Comparison of ENCODE assay signal across 23 cellular contexts in genomic region chr7:43006008-43006407, GRCh38.
DNase-seq lines count a peak whose midpoint lies in the region; ATAC-seq, FAIRE-seq and TF ChIP-seq lines count a peak whose summit lies in the region.
"Had no signal": no experiment of that assay in that cellular context is flagged by ENCODE, and none has a peak within 500 bp of the region (broad histone marks: within the 10 kb centered on the region; RNA-seq: fewer than 3 reads in every experiment).

No MANE protein-coding gene starts in this region.

- H3K36me3 ChIP-seq in GM23338 (ENCODE audit: insufficient read depth) (no peaks in the 10 kb centered on the region), Loucy (ENCODE audit: insufficient read depth, low read length) (no peaks in the 10 kb centered on the region), H1 (ENCODE audit: control insufficient read depth in 2 of 4, insufficient read depth in 4 of 4, low read length in 3 of 4) (no peaks in the 10 kb centered on the region)
- no peaks in the 10 kb centered on the region for H3K36me3 ChIP-seq in CD8-positive, alpha-beta memory T cell (ENCODE audit: insufficient read depth, low read length)
- H3K36me3 ChIP-seq: BLaER1 treated with 17β-estradiol and CSF1 and Interleukin-3, amounts not matched to agents 10 nM and 100 nM had no signal

- no peak overlapping the region for H2BK20ac ChIP-seq in H1 (ENCODE audit: low read length)

- H2BK5ac ChIP-seq in H1 (ENCODE audit: low read depth, low read length), result 0 out of 2 replicates have a peak overlapping the region, but pooled peaks have one; percentile 20

- no peak overlapping the region for H4K91ac ChIP-seq in H1 (replicated peaks; ENCODE audit: insufficient read length, low read length)

- H3K4me3 Mint-ChIP-seq in GM23338, result no peak overlapping the region
- no peak overlapping the region for H3K4me3 Mint-ChIP-seq in neural crest cell
- H3K4me3 Mint-ChIP-seq in CD8-positive, alpha-beta memory T cell, result no peak overlapping the region
- no peak overlapping the region for H3K4me3 Mint-ChIP-seq in activated CD4-positive, alpha-beta T cell treated with anti-CD3 and anti-CD28 coated beads for 36 hours
- H3K4me3 Mint-ChIP-seq: B cell; CD4-positive, alpha-beta T cell; CD8-positive, alpha-beta T cell had no signal

- peaks cover 12% of the 10 kb centered on the region for H3K4me1 ChIP-seq in GM23338 (ENCODE audit: insufficient read depth)
- H3K4me1 ChIP-seq in Loucy (ENCODE audit: insufficient read depth, low read length, poor library complexity, severe bottlenecking), result no peaks in the 10 kb centered on the region
- H3K4me1 ChIP-seq in H1 (replicated peaks in 1 of 4; ENCODE audit: control insufficient read depth in 3 of 4, insufficient read depth in 4 of 4, low read length in 3 of 4), result peaks cover 2 to 5% (median 2%) of the 10 kb centered on the region in 4 experiments; a peak in 4 of 7 replicates
- no peaks in the 10 kb centered on the region for H3K4me1 ChIP-seq in CD8-positive, alpha-beta memory T cell (ENCODE audit: insufficient read depth, low read length)
- H3K4me1 ChIP-seq: A549, Caco-2 had no signal

- no peak for FAIRE-seq in H1 (lab: Jason Lieb, UNC)
- FAIRE-seq: A549, D721Med, G401.6, GM12891 had no signal

- no peak overlapping the region for H3K27ac Mint-ChIP-seq in GM23338
- H3K27ac Mint-ChIP-seq in neural crest cell (ENCODE audit: unreplicated experiment), result peak overlapping the region; percentile 69
- no peak overlapping the region for H3K27ac Mint-ChIP-seq in CD8-positive, alpha-beta memory T cell
- no peak overlapping the region for H3K27ac Mint-ChIP-seq in activated CD4-positive, alpha-beta T cell treated with anti-CD3 and anti-CD28 coated beads for 36 hours
- H3K27ac Mint-ChIP-seq: B cell; CD4-positive, alpha-beta T cell; CD8-positive, alpha-beta T cell had no signal

- H3K4me3 ChIP-seq in GM23338 (no peak overlapping the region), Loucy (ENCODE audit: low read length, poor library complexity, severe bottlenecking) (no peak overlapping the region), H1 (ENCODE audit: extremely low read depth in 1 of 4, insufficient read depth in 2 of 4, low read depth in 3 of 4, low read length in 4 of 4) (no peak overlapping the region)
- no peak overlapping the region for H3K4me3 ChIP-seq in CD8-positive, alpha-beta memory T cell (ENCODE audit: low read length)
- H3K4me3 ChIP-seq: A549; BLaER1 treated with 17β-estradiol and CSF1 and Interleukin-3, amounts not matched to agents 10 nM and 100 nM had no signal

- CTCF ChIA-PET in H1 (lab: Charles Lee; ENCODE audit: partially characterized antibody), result no interaction called here
- CTCF ChIA-PET in CD8-positive, alpha-beta memory T cell (lab: Charles Lee), result no interaction called here
- CTCF ChIA-PET in activated CD4-positive, alpha-beta T cell treated with anti-CD3 and anti-CD28 coated beads for 36 hours (lab: Charles Lee), result interaction anchor here (1.0 kb wide), 1 partner anchor 65 kb away, joined by 3 read pairs; no protein-coding TSS in a partner anchor

- ATAC-seq in GM23338 (no peak), HG03378 (IDR thresholded peaks at IDR 0.05; ENCODE audit: unreplicated experiment) (no peak)
- no peak for ATAC-seq in activated CD4-positive, alpha-beta T cell treated with anti-CD3 and anti-CD28 coated beads for 36 hours
- ATAC-seq: A549; CD8-positive, alpha-beta T cell had no signal

- no peak for TF ChIP-seq EP300 in H1 (IDR thresholded peaks at IDR 0.05; ENCODE audit: borderline replicate concordance in 1 of 2, low read depth in 2 of 2, low read length in 2 of 2)

- no peak overlapping the region for H2BK120ac ChIP-seq in H1 (replicated peaks; ENCODE audit: low read depth, low read length)

- intact Hi-C loops in activated CD4-positive, alpha-beta T cell treated with anti-CD3 and anti-CD28 coated beads for 36 hours (cut with DNase I, micrococcal nuclease), result no loop called here

- no peaks in the 10 kb centered on the region; the same call in 1 of the 2 replicates for H3K23me2 ChIP-seq in H1 (ENCODE audit: low read depth, low read length)

- no peak overlapping the region for H4K5ac ChIP-seq in H1 (ENCODE audit: insufficient read length, low read depth, low read length)

- H3K27me3 Mint-ChIP-seq in GM23338 (ENCODE audit: insufficient read depth, low read depth, poor library complexity) (peaks cover 3% of the 10 kb centered on the region), neural crest cell (ENCODE audit: low read depth) (no peaks in the 10 kb centered on the region)
- peaks cover 7 to 33% of the 10 kb centered on the region in 2 donors for H3K27me3 Mint-ChIP-seq in CD8-positive, alpha-beta memory T cell
- H3K27me3 Mint-ChIP-seq in activated CD4-positive, alpha-beta T cell treated with anti-CD3 and anti-CD28 coated beads for 36 hours, result peaks cover 23% of the 10 kb centered on the region

- H2AFZ ChIP-seq in GM23338 (peak overlapping the region; percentile 2; the same call in 1 of the 2 replicates), Loucy (ENCODE audit: low read length) (peak overlapping the region; percentile 12; the same call in 1 of the 2 replicates), H1 (ENCODE audit: low read length) (no peak overlapping the region)

- H3K79me2 ChIP-seq in GM23338 (replicated peaks; ENCODE audit: insufficient read depth) (no peaks in the 10 kb centered on the region), Loucy (ENCODE audit: insufficient read depth, low read length) (no peaks in the 10 kb centered on the region), H1 (ENCODE audit: control insufficient read depth in 1 of 2, insufficient read depth in 2 of 2, low read length in 2 of 2) (no peaks in the 10 kb centered on the region)

- no peaks in the 10 kb centered on the region for H3K79me1 ChIP-seq in H1 (ENCODE audit: low read depth, low read length)

- POLR2A ChIA-PET in H1 (lab: Charles Lee; ENCODE audit: partially characterized antibody), result no interaction called here
- POLR2A ChIA-PET in CD8-positive, alpha-beta memory T cell (lab: Charles Lee), result no interaction called here
- POLR2A ChIA-PET in activated CD4-positive, alpha-beta T cell treated with anti-CD3 and anti-CD28 coated beads for 36 hours (lab: Charles Lee), result no interaction called here

- H3K4me2 ChIP-seq in GM23338, result no peak overlapping the region
- no peak overlapping the region for H3K4me2 ChIP-seq in Loucy (ENCODE audit: low read depth, low read length, poor library complexity, severe bottlenecking)
- H3K4me2 ChIP-seq in H1 (ENCODE audit: insufficient read depth in 1 of 2, low read depth in 2 of 2, low read length in 2 of 2), result no peak overlapping the region
- H3K4me2 ChIP-seq: A549; BLaER1 treated with 17β-estradiol and CSF1 and Interleukin-3, amounts not matched to agents 10 nM and 100 nM had no signal

- no peaks in the 10 kb centered on the region for H3K9me3 Mint-ChIP-seq in GM23338
- H3K9me3 Mint-ChIP-seq in neural crest cell, result no peaks in the 10 kb centered on the region
- peaks cover 0 to 2% (median 0%) of the 10 kb centered on the region in 5 donors for H3K9me3 Mint-ChIP-seq in CD8-positive, alpha-beta memory T cell
- no peaks in the 10 kb centered on the region for H3K9me3 Mint-ChIP-seq in activated CD4-positive, alpha-beta T cell treated with anti-CD3 and anti-CD28 coated beads for 36 hours (ENCODE audit: low read depth)
- H3K9me3 Mint-ChIP-seq: CD4-positive, alpha-beta T cell; CD8-positive, alpha-beta T cell had no signal

- H3K4me1 Mint-ChIP-seq in GM23338, result peaks cover 7% of the 10 kb centered on the region
- peaks cover 8% of the 10 kb centered on the region for H3K4me1 Mint-ChIP-seq in neural crest cell
- H3K4me1 Mint-ChIP-seq in CD8-positive, alpha-beta memory T cell, result peaks cover 0 to 2% (median 0%) of the 10 kb centered on the region in 3 donors
- peaks cover 5% of the 10 kb centered on the region for H3K4me1 Mint-ChIP-seq in activated CD4-positive, alpha-beta T cell treated with anti-CD3 and anti-CD28 coated beads for 36 hours
- H3K4me1 Mint-ChIP-seq: B cell had no signal

- no peak overlapping the region for H3K18ac ChIP-seq in H1 (ENCODE audit: extremely low read depth, low read length)

- no peak overlapping the region for H3K4ac ChIP-seq in H1 (replicated peaks; ENCODE audit: insufficient read length, low read depth, low read length)

- H2BK12ac ChIP-seq in H1 (ENCODE audit: low read depth, low read length), result no peak overlapping the region

- H3K9me3 ChIP-seq in Loucy (ENCODE audit: insufficient read depth, low read depth, low read length) (no peaks in the 10 kb centered on the region), H1 (ENCODE audit: insufficient read depth in 2 of 2, low read depth in 1 of 2, low read length in 1 of 2) (no peaks in the 10 kb centered on the region)
- no peaks in the 10 kb centered on the region for H3K9me3 ChIP-seq in CD8-positive, alpha-beta memory T cell (ENCODE audit: low read length)
- H3K9me3 ChIP-seq: A549; BLaER1 treated with 17β-estradiol and CSF1 and Interleukin-3, amounts not matched to agents 10 nM and 100 nM; Caco-2 had no signal

- DNase-seq in GM23338 (ENCODE audit: low spot score), result no peak
- no peak for DNase-seq in H1 (ENCODE audit: low read depth in 1 of 2, low spot score in 2 of 2)
- no peak for DNase-seq in neural crest cell (ENCODE audit: low read depth, low spot score)
- DNase-seq in CD8-positive, alpha-beta memory T cell, result no peak
- no peak for DNase-seq in COLO668 (lab: John Stamatoyannopoulos, UW; ENCODE audit: unreplicated experiment)
- no peak for DNase-seq in activated CD4-positive, alpha-beta T cell treated with anti-CD3 and anti-CD28 coated beads for 36 hours
- DNase-seq: AML-193; Caco-2; Calu3; CD4-positive, alpha-beta T cell; CD8-positive, alpha-beta T cell; DMS79 treated with DMSO at 0.1 percent for 48 hours; GF-D8 had no signal

- H4K8ac ChIP-seq in H1 (ENCODE audit: extremely low read depth, insufficient read depth, low read length), result no peak overlapping the region

- no peak overlapping the region for H2AK5ac ChIP-seq in H1 (ENCODE audit: low read depth, low read length)

- H3K9ac ChIP-seq in Loucy (ENCODE audit: low read depth, low read length, poor library complexity, severe bottlenecking) (no peak overlapping the region), H1 (replicated peaks in 1 of 4; ENCODE audit: extremely low read depth in 1 of 4, low read depth in 3 of 4, low read length in 3 of 4) (no peak overlapping the region)
- H3K9ac ChIP-seq: BLaER1 treated with 17β-estradiol and CSF1 and Interleukin-3, amounts not matched to agents 10 nM and 100 nM had no signal

- H3K27me3 ChIP-seq in GM23338 (ENCODE audit: insufficient read depth), result no peaks in the 10 kb centered on the region
- H3K27me3 ChIP-seq in Loucy (ENCODE audit: insufficient read depth, low read length, poor library complexity, severe bottlenecking), result no peaks in the 10 kb centered on the region
- H3K27me3 ChIP-seq in H1 (replicated peaks in 1 of 4; ENCODE audit: control insufficient read depth in 3 of 4, extremely low read depth in 1 of 4, insufficient read depth in 3 of 4, low read length in 3 of 4), result no peaks in the 10 kb centered on the region
- no peaks in the 10 kb centered on the region for H3K27me3 ChIP-seq in CD8-positive, alpha-beta memory T cell (ENCODE audit: insufficient read depth, low read length, poor library complexity, severe bottlenecking)
- H3K27me3 ChIP-seq: BLaER1 treated with 17β-estradiol and CSF1 and Interleukin-3, amounts not matched to agents 10 nM and 100 nM had no signal

- H2BK15ac ChIP-seq in H1 (ENCODE audit: low read length), result no peak overlapping the region

- no peak overlapping the region for H3K14ac ChIP-seq in H1 (ENCODE audit: insufficient read length)

- H3F3A ChIP-seq in GM23338 (replicated peaks; ENCODE audit: low read depth) (no peaks in the 10 kb centered on the region), Loucy (ENCODE audit: low read depth) (no peaks in the 10 kb centered on the region)

- H4K20me1 ChIP-seq in GM23338 (replicated peaks; ENCODE audit: insufficient read depth) (no peaks in the 10 kb centered on the region), Loucy (ENCODE audit: insufficient read depth, low read length, poor library complexity, severe bottlenecking) (no peaks in the 10 kb centered on the region), H1 (replicated peaks in 1 of 2; ENCODE audit: control insufficient read depth in 1 of 2, insufficient read depth in 2 of 2, low read length in 2 of 2) (no peaks in the 10 kb centered on the region)
- H4K20me1 ChIP-seq: BLaER1 treated with 17β-estradiol and CSF1 and Interleukin-3, amounts not matched to agents 10 nM and 100 nM had no signal

- TF ChIP-seq CTCF in GM23338 (conservative IDR thresholded peaks at IDR 0.05; ENCODE audit: low read depth in 2 of 2), result no peak
- no peak for TF ChIP-seq CTCF in Loucy (conservative IDR thresholded peaks at IDR 0.05; ENCODE audit: low read length)
- no peak for TF ChIP-seq CTCF in H1 (IDR thresholded peaks at IDR 0.05; ENCODE audit: control extremely low read depth in 1 of 3, insufficient read depth in 1 of 3, low read depth in 1 of 3, low read length in 3 of 3)
- no peak for TF ChIP-seq CTCF in neural crest cell (conservative IDR thresholded peaks at IDR 0.05)

- 95% methylated on average over 2 of the region's 2 CpGs; no CpG with 5 or more reads in 1 of the 2 experiments for WGBS in H1 (ENCODE audit: extremely low coverage in 1 of 2, insufficient coverage in 1 of 2, insufficient read length in 1 of 2, insufficient replicate concordance in 2 of 2, low coverage in 1 of 2, low lambda C conversion rate in 2 of 2, missing lambda C conversion rate in 1 of 2), 2 experiments

- H3K23ac ChIP-seq in H1 (ENCODE audit: insufficient read length), result no peak overlapping the region

- H3K56ac ChIP-seq in H1 (replicated peaks; ENCODE audit: insufficient read length, low read depth, low read length), result no peak overlapping the region

- no peaks in the 10 kb centered on the region for H3K36me3 Mint-ChIP-seq in GM23338 (ENCODE audit: low read depth)
- no peaks in the 10 kb centered on the region for H3K36me3 Mint-ChIP-seq in neural crest cell (ENCODE audit: low read depth)
- no peaks in the 10 kb centered on the region for H3K36me3 Mint-ChIP-seq in CD8-positive, alpha-beta memory T cell
- no peaks in the 10 kb centered on the region for H3K36me3 Mint-ChIP-seq in activated CD4-positive, alpha-beta T cell treated with anti-CD3 and anti-CD28 coated beads for 36 hours (ENCODE audit: low read depth)
- H3K36me3 Mint-ChIP-seq: CD8-positive, alpha-beta T cell had no signal

- no peak for TF ChIP-seq POLR2A in H1 (IDR thresholded peaks at IDR 0.05; ENCODE audit: control extremely low read depth in 1 of 2, low read depth in 2 of 2, low read length in 2 of 2)

- no peak overlapping the region for H3K27ac ChIP-seq in GM23338 (ENCODE audit: low read depth)
- H3K27ac ChIP-seq in H1 (ENCODE audit: low read depth, low read length), result no peak overlapping the region
- no peak overlapping the region for H3K27ac ChIP-seq in CD8-positive, alpha-beta memory T cell (ENCODE audit: low read depth, low read length)
- H3K27ac ChIP-seq: 22Rv1; A549; BLaER1 treated with 17β-estradiol and CSF1 and Interleukin-3, amounts not matched to agents 10 nM and 100 nM; C4-2B had no signal

- peaks cover 8% of the 10 kb centered on the region; the same call in 1 of the 2 replicates for H3K9me2 ChIP-seq in GM23338 (ENCODE audit: insufficient read depth)
- no peaks in the 10 kb centered on the region for H3K9me2 ChIP-seq in Loucy (replicated peaks; ENCODE audit: low read depth, low read length)

- no peak for TF ChIP-seq RAD21 in H1 (IDR thresholded peaks at IDR 0.05 in 1 of 2, conservative IDR thresholded peaks at IDR 0.05 in 1 of 2; ENCODE audit: low read depth in 2 of 2, low read length in 2 of 2)
